1 cellular context compared by ENCODE assay signal in the genomic region with DNA sequence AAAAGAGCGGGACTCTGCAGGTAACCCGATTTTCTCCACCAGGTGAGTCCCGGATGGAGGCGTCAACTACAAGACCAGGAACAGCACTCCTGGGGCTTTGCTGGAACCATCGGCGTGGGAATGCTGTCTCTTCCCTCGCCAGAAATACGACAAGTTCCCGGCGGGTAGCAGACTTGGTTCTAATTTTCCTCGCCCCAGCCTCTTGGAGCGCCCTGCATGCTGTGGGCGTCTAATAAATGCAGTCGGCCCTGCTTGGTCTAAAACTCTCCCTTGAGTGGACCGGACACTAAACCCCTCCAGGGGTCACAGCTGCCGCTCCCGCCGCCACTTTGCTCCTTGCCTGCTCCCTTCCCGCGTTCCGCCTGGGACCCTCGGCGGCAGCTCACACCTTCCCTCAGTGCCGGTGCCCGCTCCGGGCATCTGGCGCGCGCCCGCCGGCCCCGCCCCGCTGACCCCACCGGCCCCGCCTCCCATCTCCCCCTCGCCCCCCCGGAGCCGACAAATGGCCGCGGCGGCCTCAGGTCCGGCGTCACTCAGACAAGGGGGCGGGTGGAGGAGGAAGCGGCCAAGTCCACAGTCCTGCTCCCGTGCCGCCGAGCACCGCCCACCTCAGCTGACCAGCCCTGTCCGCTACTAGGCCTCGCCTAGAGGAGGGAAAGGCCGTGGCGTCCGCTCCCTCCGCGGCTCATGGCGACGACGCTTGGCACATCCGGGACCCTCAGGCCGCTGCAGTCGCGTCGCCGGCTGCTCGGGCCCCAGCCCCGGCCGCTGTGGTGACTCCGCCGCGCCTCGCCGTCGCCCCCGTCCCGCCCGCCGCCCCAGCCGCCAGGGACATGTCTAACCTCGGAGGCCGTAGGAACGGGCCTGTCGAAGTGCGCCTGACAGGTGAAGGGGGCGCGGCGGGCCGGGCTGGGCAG.
TF ChIP-seq lines count a peak whose summit lies in the region.

No MANE protein-coding gene starts in this region.

TF ChIP-seq in IMR-90, 13 proteins besides CTCF, POLR2A, EP300 and RAD21 (continued from another document):
- no peak for TF ChIP-seq ELK1 (IDR thresholded peaks at IDR 0.05; ENCODE audit: borderline replicate concordance, low read depth, low read length)
TF ChIP-seq in IMR-90: peak in this region for 3.
